In genomic region chr16:12629271-12629670, GRCh38 we compare ENCODE assay signal across 21 cellular contexts.
"Had no signal": no experiment of that assay in that cellular context is flagged by ENCODE, and none has a peak within 500 bp of the region (broad histone marks: within the 10 kb centered on the region; RNA-seq: fewer than 3 reads in every experiment).

No MANE protein-coding gene starts in this region.

- FAIRE-seq: TTC549 had no signal

- DNase-seq: activated CD4-positive, alpha-beta T cell treated with anti-CD3 and anti-CD28 coated beads, Interleukin-2, amount 10 ng/mL, durations not matched to agents 24 days and 14 days; activated CD4-positive, alpha-beta T cell treated with anti-CD3 and anti-CD28 coated beads, Interleukin-2, amount 50 U/mL, for 4 hours; activated CD8-positive, alpha-beta T cell treated with anti-CD3 and anti-CD28 coated beads for 36 hours; activated naive CD4-positive, alpha-beta T cell treated with Interleukin-2 at 50 U/mL for 16 hours; activated naive CD8-positive, alpha-beta T cell treated with anti-CD3 and anti-CD28 coated beads, Interleukin-2, amount 10 ng/mL, durations not matched to agents 7 days and 5 days; activated T-cell treated with anti-CD3 and anti-CD28 coated beads for 4 hours; activated T-cell treated with anti-CD3 and anti-CD28 coated beads, Interleukin-2, amount 50 U/mL, for 48 hours; amygdala; NCI-H1092 treated with DMSO at 0.1 percent for 48 hours; NCI-H1417 treated with DMSO at 0.1 percent for 48 hours; NCI-H1694; NCI-H1930; NCI-H2081 treated with DMSO at 0.1 percent for 48 hours; NCI-H510A; NCI-H526; NCI-H748 treated with DMSO at 0.1 percent for 48 hours; PC-9; SHP77; SJCRH30; T1000 had no signal

- ATAC-seq: activated CD8-positive, alpha-beta T cell treated with anti-CD3 and anti-CD28 coated beads for 36 hours had no signal
